24 cellular contexts compared by ENCODE assay signal in genomic region chr7:137968890-137969289, GRCh38. TPM values are rescaled to one million over a fixed set of nuclear protein-coding genes. Genes with fewer than 3 reads are reported as not detected.
DNase-seq lines count a peak whose midpoint lies in the region; ATAC-seq and TF ChIP-seq lines count a peak whose summit lies in the region.
"Had no signal": no experiment of that assay in that cellular context is flagged by ENCODE, and none has a peak within 500 bp of the region (broad histone marks: within the 10 kb centered on the region; RNA-seq: fewer than 3 reads in every experiment).

No MANE protein-coding gene starts in this region.

- ATAC-seq in Right ventricle myocardium superior (ENCODE audit: poor library complexity): no peak
- ATAC-seq: stimulated activated naive CD8-positive, alpha-beta T cell treated with anti-CD3 and anti-CD28 coated beads, Interleukin-15, Interleukin-2, amounts not matched to agents 100 U/mL and 50 U/mL, for 24 hours; T-cell had no signal

- TF ChIP-seq CTCF in left ventricle myocardium inferior (IDR thresholded peaks at IDR 0.05; ENCODE audit: borderline replicate concordance) (no peak), chondrocyte (IDR thresholded peaks at IDR 0.05) (no peak), nephron (IDR thresholded peaks at IDR 0.05; ENCODE audit: unreplicated experiment in 3 of 3) (no peak), tibial artery (IDR thresholded peaks at IDR 0.05) (no peak)

- no peaks in the 10 kb centered on the region for H3K9me3 ChIP-seq in left ventricle myocardium inferior (replicated peaks)
- H3K9me3 ChIP-seq in tibial artery: no peaks in the 10 kb centered on the region
- H3K9me3 ChIP-seq in HAP-1: no peaks in the 10 kb centered on the region
- H3K9me3 ChIP-seq: SJSA1, tibial nerve had no signal

- H3K27me3 Mint-ChIP-seq in chondrocyte (ENCODE audit: low read depth) (no peaks in the 10 kb centered on the region), nephron (ENCODE audit: low read depth) (no peaks in the 10 kb centered on the region)
- H3K27me3 Mint-ChIP-seq: activated CD4-positive, alpha-beta memory T cell treated with anti-CD3 and anti-CD28 coated beads for 36 hours; activated naive CD8-positive, alpha-beta T cell; B cell; T-cell had no signal

- in situ Hi-C loops in HAP-1 (cut with MboI; ENCODE audit: low sequenced_read_pairs): no loop called here

- H3K4me3 Mint-ChIP-seq in chondrocyte (ENCODE audit: unreplicated experiment) (peak overlapping the region; percentile 45), nephron (no peak overlapping the region)
- H3K4me3 Mint-ChIP-seq: activated CD4-positive, alpha-beta memory T cell treated with anti-CD3 and anti-CD28 coated beads for 36 hours; activated naive CD8-positive, alpha-beta T cell; B cell; neural crest cell; T-cell had no signal

- H3K27ac Mint-ChIP-seq in chondrocyte (ENCODE audit: unreplicated experiment) (peak overlapping the region; percentile 90), nephron (peak overlapping the region in 2 of 3 experiments; percentile 43 to 86)
- H3K27ac Mint-ChIP-seq: activated CD4-positive, alpha-beta memory T cell treated with anti-CD3 and anti-CD28 coated beads for 36 hours; activated naive CD8-positive, alpha-beta T cell; B cell; T-cell had no signal

- no peaks in the 10 kb centered on the region for H3K27me3 ChIP-seq in left ventricle myocardium inferior (ENCODE audit: low read depth)
- no peaks in the 10 kb centered on the region for H3K27me3 ChIP-seq in tibial artery
- no peaks in the 10 kb centered on the region for H3K27me3 ChIP-seq in HAP-1 (ENCODE audit: low read depth)
- H3K27me3 ChIP-seq: SJSA1, tibial nerve had no signal

- H3K9me3 Mint-ChIP-seq in chondrocyte (ENCODE audit: low read depth) (no peaks in the 10 kb centered on the region), nephron (peaks cover 2% of the 10 kb centered on the region)
- H3K9me3 Mint-ChIP-seq: activated CD4-positive, alpha-beta memory T cell treated with anti-CD3 and anti-CD28 coated beads for 36 hours; T-cell had no signal

- H3K4me3 ChIP-seq in left ventricle myocardium inferior (no peak overlapping the region), tibial artery (peak overlapping the region in 1 of 2 donors; percentile 6), HAP-1 (no peak overlapping the region)
- H3K4me3 ChIP-seq: SJSA1, tibial nerve had no signal

- H3K27ac ChIP-seq in left ventricle myocardium inferior (replicated peaks): peak overlapping the region; percentile 39
- H3K27ac ChIP-seq in tibial artery: peak overlapping the region; percentile 79 to 96

- H3K36me3 Mint-ChIP-seq in chondrocyte (ENCODE audit: low read depth): peaks cover 10% of the 10 kb centered on the region
- H3K36me3 Mint-ChIP-seq in nephron (ENCODE audit: low read depth): peaks cover 34% of the 10 kb centered on the region

- no peak for DNase-seq in left ventricle myocardium inferior
- no peak for DNase-seq in Right ventricle myocardium superior
- no peak for DNase-seq in chondrocyte (ENCODE audit: low spot score)
- DNase-seq in tibial artery: peak in 1 of 2 donors; percentile 82
- no peak for DNase-seq in NCI-H748 (lab: John Stamatoyannopoulos, UW; ENCODE audit: unreplicated experiment)
- DNase-seq in central memory CD4-positive, alpha-beta T cell: no peak
- DNase-seq in HAP-1 (ENCODE audit: low spot score in 2 of 2): no peak
- DNase-seq: activated CD4-positive, alpha-beta memory T cell treated with anti-CD3 and anti-CD28 coated beads for 36 hours; cerebellar nuclear complex; GDM1; H7; head of caudate nucleus; mammary epithelial cell; NCI-H2029; NCI-H2227 treated with DMSO at 0.1 percent for 48 hours; NCI-H526 treated with DMSO at 0.1 percent for 48 hours; stimulated activated naive CD8-positive, alpha-beta T cell treated with anti-CD3 and anti-CD28 coated beads, Interleukin-15, Interleukin-2, amounts not matched to agents 100 U/mL and 50 U/mL, for 24 hours; T-cell had no signal

- H3K4me1 Mint-ChIP-seq in chondrocyte (ENCODE audit: low read depth) (peaks cover 93% of the 10 kb centered on the region), nephron (peaks cover 42% of the 10 kb centered on the region)

- no peaks in the 10 kb centered on the region for H3K36me3 ChIP-seq in left ventricle myocardium inferior
- H3K36me3 ChIP-seq in tibial artery: no peaks in the 10 kb centered on the region
- no peaks in the 10 kb centered on the region for H3K36me3 ChIP-seq in HAP-1 (replicated peaks)
- H3K36me3 ChIP-seq: tibial nerve had no signal

- intact Hi-C loops in left ventricle myocardium inferior (cut with micrococcal nuclease) (no loop called here), Right ventricle myocardium superior (cut with DNase I) (no loop called here), tibial artery (cut with DNase I; ENCODE audit: low total_unique reads) (no loop called here)

- H3K4me1 ChIP-seq in left ventricle myocardium inferior (peaks cover 87% of the 10 kb centered on the region), tibial artery (peaks cover 0 to 96% (median 59%) of the 10 kb centered on the region in 4 donors), HAP-1 (peaks cover 5% of the 10 kb centered on the region)

RNA-seq across cellular contexts. Expression of gene CREB3L2, which starts 33.0 kb away (rescaled TPM):
- 28.9 TPM for total RNA-seq in left ventricle myocardium inferior
- total RNA-seq in Right ventricle myocardium superior: 18.1 TPM
- total RNA-seq in chondrocyte: 217 to 294 TPM (median 223 TPM) in 3 replicates
